In genomic region chr12:95787274-95787814, GRCh38 we compare ENCODE assay signal across 19 cellular contexts. TPM values are rescaled to one million over a fixed set of nuclear protein-coding genes. Genes with fewer than 3 reads are reported as not detected.
"Had no signal": no experiment of that assay in that cellular context is flagged by ENCODE, and none has a peak within 500 bp of the region (broad histone marks: within the 10 kb centered on the region; RNA-seq: fewer than 3 reads in every experiment).

No MANE protein-coding gene starts in this region.

- DNase-seq: activated CD4-positive, alpha-beta memory T cell treated with anti-CD3 and anti-CD28 coated beads, Interleukin-2, amount 10 ng/mL, durations not matched to agents 7 days and 5 days; activated CD4-positive, alpha-beta T cell treated with anti-CD3 and anti-CD28 coated beads for 36 hours; activated effector memory CD4-positive, alpha-beta T cell treated with Interleukin-2 at 50 U/mL for 16 hours; activated T-cell treated with anti-CD3 and anti-CD28 coated beads, Interleukin-2, amount 50 U/mL, for 4 hours; caudate nucleus; colonic mucosa; effector CD8-positive, alpha-beta T cell; foreskin fibroblast; hypothalamus; left ventricle myocardium superior; mesendoderm; natural killer cell; posterior cingulate gyrus; retina; stimulated activated CD4-positive, alpha-beta T cell treated with anti-CD3 and anti-CD28 coated beads, Interleukin-2, amount 100 ng/mL, for 48 hours; T-helper 17 cell; tibial artery had no signal

- H3K9me3 Mint-ChIP-seq: activated CD4-positive, alpha-beta memory T cell treated with anti-CD3 and anti-CD28 coated beads, Interleukin-2, amount 10 ng/mL, durations not matched to agents 7 days and 5 days; activated naive CD4-positive, alpha-beta T cell treated with anti-CD3 and anti-CD28 coated beads, Interleukin-2, amount 50 U/mL, for 24 hours; activated T-cell treated with anti-CD3 and anti-CD28 coated beads, Interleukin-2, amount 50 U/mL, for 4 hours; natural killer cell; stimulated activated memory B cell treated with anti-CD40 and anti-IgM and Interleukin-4, amounts not matched to agents 10 μg/mL and 1 μg/mL and 100 μg/mL, for 72 hours had no signal

- H3K4me3 ChIP-seq: colonic mucosa, tibial artery had no signal

- H3K27ac Mint-ChIP-seq: activated CD4-positive, alpha-beta memory T cell treated with anti-CD3 and anti-CD28 coated beads, Interleukin-2, amount 10 ng/mL, durations not matched to agents 7 days and 5 days; activated CD4-positive, alpha-beta T cell treated with anti-CD3 and anti-CD28 coated beads for 36 hours; activated naive CD4-positive, alpha-beta T cell treated with anti-CD3 and anti-CD28 coated beads, Interleukin-2, amount 50 U/mL, for 24 hours; natural killer cell; stimulated activated memory B cell treated with anti-CD40 and anti-IgM and Interleukin-4, amounts not matched to agents 10 μg/mL and 1 μg/mL and 100 μg/mL, for 72 hours had no signal

- H3K36me3 Mint-ChIP-seq: activated naive CD4-positive, alpha-beta T cell treated with anti-CD3 and anti-CD28 coated beads, Interleukin-2, amount 50 U/mL, for 24 hours; natural killer cell; stimulated activated memory B cell treated with anti-CD40 and anti-IgM and Interleukin-4, amounts not matched to agents 10 μg/mL and 1 μg/mL and 100 μg/mL, for 72 hours had no signal

- ATAC-seq: activated CD4-positive, alpha-beta T cell treated with anti-CD3 and anti-CD28 coated beads for 36 hours; activated T-cell treated with anti-CD3 and anti-CD28 coated beads, Interleukin-2, amount 50 U/mL, for 4 hours; left ventricle myocardium superior; natural killer cell; stimulated activated memory B cell treated with anti-CD40 and anti-IgM and Interleukin-4, amounts not matched to agents 10 μg/mL and 1 μg/mL and 100 μg/mL, for 72 hours; T-helper 17 cell had no signal

- H3K4me3 Mint-ChIP-seq: activated CD4-positive, alpha-beta memory T cell treated with anti-CD3 and anti-CD28 coated beads, Interleukin-2, amount 10 ng/mL, durations not matched to agents 7 days and 5 days; activated CD4-positive, alpha-beta T cell treated with anti-CD3 and anti-CD28 coated beads for 36 hours; activated naive CD4-positive, alpha-beta T cell treated with anti-CD3 and anti-CD28 coated beads, Interleukin-2, amount 50 U/mL, for 24 hours; activated T-cell treated with anti-CD3 and anti-CD28 coated beads, Interleukin-2, amount 50 U/mL, for 4 hours; stimulated activated memory B cell treated with anti-CD40 and anti-IgM and Interleukin-4, amounts not matched to agents 10 μg/mL and 1 μg/mL and 100 μg/mL, for 72 hours; T-helper 17 cell had no signal

- H3K36me3 ChIP-seq: colonic mucosa had no signal

- H3K27me3 ChIP-seq: colonic mucosa, tibial artery had no signal

- H3K27ac ChIP-seq: colonic mucosa had no signal

- H3K4me1 ChIP-seq: colonic mucosa had no signal

- H3K9me3 ChIP-seq: colonic mucosa, tibial artery had no signal

RNA-seq across cellular contexts. Expression of gene NTN4, which starts 3.2 kb away (rescaled TPM):
- total RNA-seq: activated CD4-positive, alpha-beta T cell treated with anti-CD3 and anti-CD28 coated beads for 36 hours had no signal
